Comparison of ENCODE assay signal across 26 cellular contexts in genomic region chr9:7346144-7346543, GRCh38.
"Had no signal": no experiment of that assay in that cellular context is flagged by ENCODE, and none has a peak within 500 bp of the region (broad histone marks: within the 10 kb centered on the region; RNA-seq: fewer than 3 reads in every experiment).

No MANE protein-coding gene starts in this region.

- ATAC-seq: left colon; left lung; lower lobe of right lung; naive thymus-derived CD8-positive, alpha-beta T cell; pancreas; right cardiac atrium; stimulated activated effector memory CD8-positive, alpha-beta T cell treated with anti-CD3 and anti-CD28 coated beads, Interleukin-12 subunit alpha, Interleukin-12 subunit beta, amount 100 ng/mL, for 72 hours; upper lobe of right lung had no signal

- H3K27me3 ChIP-seq: left lung, pancreas, sigmoid colon, spleen, suprapubic skin, tibial artery, upper lobe of right lung had no signal

- H3K4me3 ChIP-seq: left lung, lower lobe of right lung, pancreas, prostate gland, sigmoid colon, spleen, suprapubic skin, thoracic aorta, tibial artery, upper lobe of right lung had no signal

- H3K4me1 ChIP-seq: left lung, lower lobe of right lung, pancreas, prostate gland, spleen, suprapubic skin, tibial artery, upper lobe of right lung had no signal

- H3K9me3 ChIP-seq: pancreas, prostate gland, sigmoid colon, suprapubic skin, upper lobe of right lung had no signal

- DNase-seq: hypothalamus; immature natural killer cell; kidney; left colon; left lung; lower lobe of right lung; mammary epithelial cell; mesenchymal stem cell; naive thymus-derived CD8-positive, alpha-beta T cell; nucleus accumbens; pancreas; posterior cingulate gyrus; retina; right cardiac atrium; sigmoid colon; small intestine; spleen; stimulated activated CD4-positive, alpha-beta T cell treated with anti-CD3 and anti-CD28 coated beads, Interleukin-4, amount 100 ng/mL, for 24 hours; stimulated activated naive CD4-positive, alpha-beta T cell; tibial artery; trophoblast cell; upper lobe of right lung had no signal

- H3K27ac ChIP-seq: left lung, lower lobe of right lung, pancreas, prostate gland, sigmoid colon, spleen, suprapubic skin, thoracic aorta, tibial artery, upper lobe of right lung had no signal

- H3K36me3 ChIP-seq: left lung, lower lobe of right lung, pancreas, prostate gland, sigmoid colon, spleen, suprapubic skin, thoracic aorta, tibial artery, upper lobe of right lung had no signal
